16 cellular contexts compared by ENCODE assay signal in the genomic region with DNA sequence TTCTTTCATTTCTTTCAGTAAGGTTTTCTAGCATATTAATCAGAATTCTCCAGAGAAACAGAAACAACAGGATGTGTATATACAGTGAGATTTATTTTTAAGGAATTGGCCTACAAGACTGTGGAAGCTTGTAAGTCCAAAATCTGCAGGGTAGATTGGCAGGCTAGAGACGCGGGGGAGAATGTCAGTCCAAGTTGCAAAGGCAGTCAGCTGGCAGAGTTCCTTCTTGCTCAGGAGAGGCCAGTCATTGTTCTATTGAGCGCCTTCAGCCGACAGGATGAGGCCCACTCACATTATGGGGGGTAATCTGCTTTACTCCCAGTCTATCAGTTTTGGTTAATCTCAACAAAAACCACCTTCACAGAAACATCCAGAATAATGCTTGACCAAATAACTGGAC.
A peak's percentile ranks its signal among the peaks of the same experiment; 100 is the strongest.
DNase-seq lines count a peak whose midpoint lies in the region; ATAC-seq and TF ChIP-seq lines count a peak whose summit lies in the region.
"Had no signal": no experiment of that assay in that cellular context is flagged by ENCODE, and none has a peak within 500 bp of the region (broad histone marks: within the 10 kb centered on the region; RNA-seq: fewer than 3 reads in every experiment).

No MANE protein-coding gene starts in this region.

- H3K9me3 Mint-ChIP-seq in brain (peaks cover 0 to 3% (median 0%) of the 10 kb centered on the region in 5 experiments), T-cell (peaks cover 0 to 5% (median 0%) of the 10 kb centered on the region in 3 donors)

- H3K27ac Mint-ChIP-seq in brain, result peak overlapping the region in 4 of 5 experiments; percentile 10 to 55 (median 20)
- no peak overlapping the region for H3K27ac Mint-ChIP-seq in T-cell
- H3K27ac Mint-ChIP-seq: CD4-positive, alpha-beta memory T cell had no signal

- no peak for ATAC-seq in thoracic aorta (ENCODE audit: insufficient number of reproducible peaks, low FRiP score, low read depth)
- no peak for ATAC-seq in T-cell (replicated peaks in 1 of 4)
- ATAC-seq in GM19467 (IDR thresholded peaks at IDR 0.05; ENCODE audit: unreplicated experiment), result no peak

- H3K4me1 ChIP-seq in thoracic aorta (ENCODE audit: control insufficient read depth in 1 of 2, low read depth in 2 of 2), result peaks cover 24 to 64% of the 10 kb centered on the region in 2 donors

- CTCF ChIA-PET in T-cell (lab: Charles Lee), result no interaction called here

- TF ChIP-seq CTCF in brain (conservative IDR thresholded peaks at IDR 0.05) (no peak), thoracic aorta (IDR thresholded peaks at IDR 0.05) (no peak)

- DNase-seq in medulla oblongata (ENCODE audit: extremely low spot score) (peak; percentile 10), thoracic aorta (ENCODE audit: low spot score) (no peak), T-cell (no peak), dermis blood vessel endothelial cell (no peak)
- DNase-seq: C1 segment of cervical spinal cord; Calu3; CD4-positive, alpha-beta memory T cell; COR-L47; DMS53; DMS79 treated with DMSO at 0.1 percent for 48 hours; GF-D8; GM23248; H7; HCEC 1CT had no signal

- H3K27ac ChIP-seq in thoracic aorta, result peak overlapping the region; percentile 45 to 48
- H3K27ac ChIP-seq: GM23248 had no signal

- H3K4me3 Mint-ChIP-seq in brain (no peak overlapping the region), T-cell (no peak overlapping the region)
- H3K4me3 Mint-ChIP-seq: CD4-positive, alpha-beta memory T cell had no signal

- POLR2A ChIA-PET in T-cell (lab: Charles Lee), result no interaction called here

- H3K4me1 Mint-ChIP-seq in brain, result peaks cover 16% of the 10 kb centered on the region
- H3K4me1 Mint-ChIP-seq in T-cell, result no peaks in the 10 kb centered on the region
- H3K4me1 Mint-ChIP-seq: CD4-positive, alpha-beta memory T cell had no signal

- H3K36me3 Mint-ChIP-seq in brain, result no peaks in the 10 kb centered on the region
- H3K36me3 Mint-ChIP-seq in T-cell, result no peaks in the 10 kb centered on the region
- H3K36me3 Mint-ChIP-seq: CD4-positive, alpha-beta memory T cell had no signal

- no peaks in the 10 kb centered on the region for H3K36me3 ChIP-seq in thoracic aorta

- no peaks in the 10 kb centered on the region for H3K9me3 ChIP-seq in thoracic aorta

- no peaks in the 10 kb centered on the region for H3K27me3 Mint-ChIP-seq in brain
- peaks cover 0 to 7% of the 10 kb centered on the region in 2 donors for H3K27me3 Mint-ChIP-seq in T-cell

- H3K27me3 ChIP-seq in thoracic aorta (replicated peaks; ENCODE audit: insufficient read depth), result no peaks in the 10 kb centered on the region

- no peak overlapping the region for H3K4me3 ChIP-seq in thoracic aorta
- H3K4me3 ChIP-seq: GM23248 had no signal

Comparison
In these comparisons a context has a peak if more than half of its experiments do, and no peak if none do; other contexts are left out.
1. H3K27ac Mint-ChIP-seq: peak in brain (4 of 5); none in T-cell (0 of 2).